Comparison of ENCODE assay signal across 8 cellular contexts in genomic region chr4:76950846-76951321, GRCh38. TPM values are rescaled to one million over a fixed set of nuclear protein-coding genes. Genes with fewer than 3 reads are reported as not detected.
DNase-seq lines count a peak whose midpoint lies in the region; ATAC-seq, FAIRE-seq and TF ChIP-seq lines count a peak whose summit lies in the region.

No MANE protein-coding gene starts in this region.

- TF ChIP-seq CTCF in CD14-positive monocyte (IDR thresholded peaks at IDR 0.05) (no peak), transverse colon (IDR thresholded peaks at IDR 0.05) (no peak)

- H3K9me3 Mint-ChIP-seq in CD14-positive monocyte (no peaks in the 10 kb centered on the region), memory B cell (no peaks in the 10 kb centered on the region)

- H3K27ac Mint-ChIP-seq in CD14-positive monocyte (no peak overlapping the region), memory B cell (peak overlapping the region; percentile 24)

- no peaks in the 10 kb centered on the region for H3K27me3 ChIP-seq in transverse colon

- H3K4me1 Mint-ChIP-seq in CD14-positive monocyte (peaks cover 21% of the 10 kb centered on the region), memory B cell (peaks cover 18% of the 10 kb centered on the region)

- 2 to 8% methylated on average over 16 to 25 of the region's 25 CpGs for WGBS in transverse colon (ENCODE audit: low coverage in 1 of 2), 2 donors

- intact Hi-C loops in CD14-positive monocyte (cut with micrococcal nuclease): no loop called here
- intact Hi-C loops in transverse colon (cut with DNase I; ENCODE audit: low total_unique reads): loop anchor here (10.0 kb wide), 1 partner anchor 204 kb away; the partner anchor contains the start of gene CCNG2

- FAIRE-seq in H54 (lab: Jason Lieb, UNC): no peak

- peak overlapping the region; percentile 75 for H3K9ac ChIP-seq in SK-N-MC (ENCODE audit: insufficient read length)

- no peak for TF ChIP-seq EP300 in transverse colon (IDR thresholded peaks at IDR 0.05; ENCODE audit: low read depth)

- in situ Hi-C loops in transverse colon (cut with MboI; ENCODE audit: low pct_ligation_motif_present in 1 of 4, low pct_unique_long_range_greater_than_20kb in 1 of 4, low sequenced_read_pairs in 3 of 4): no loop called here

- TF ChIP-seq POLR2A in H54 (IDR thresholded peaks at IDR 0.05; ENCODE audit: low read depth, low read length): peak; percentile 21; the same call in 1 of the 2 replicates
- no peak for TF ChIP-seq POLR2A in transverse colon (IDR thresholded peaks at IDR 0.05)

- H3K9me3 ChIP-seq in SK-N-MC (ENCODE audit: low read depth, low read length) (no peaks in the 10 kb centered on the region), transverse colon (no peaks in the 10 kb centered on the region)

- DNase-seq in CD14-positive monocyte (ENCODE audit: low spot score) (no peak), H54 (ENCODE audit: insufficient read length, low spot score) (peak; percentile 15), SK-N-MC (ENCODE audit: low read depth, low spot score) (no peak), ecto neural progenitor cell (ENCODE audit: low spot score) (peak; percentile 63), memory B cell (ENCODE audit: low spot score in 2 of 2) (peak; percentile 1 to 12), transverse colon (peak; percentile 18)

- H3K36me3 Mint-ChIP-seq in CD14-positive monocyte (no peaks in the 10 kb centered on the region), memory B cell (no peaks in the 10 kb centered on the region)

- ATAC-seq in memory B cell (ENCODE audit: low read depth) (no peak), HG03457 (IDR thresholded peaks at IDR 0.05; ENCODE audit: unreplicated experiment) (no peak), GM21423 (IDR thresholded peaks at IDR 0.05; ENCODE audit: unreplicated experiment) (no peak)

- H3K4me1 ChIP-seq in transverse colon: peaks cover 8 to 51% (median 24%) of the 10 kb centered on the region in 4 donors

- H3K36me3 ChIP-seq in SK-N-MC (ENCODE audit: insufficient read depth, low read length) (no peaks in the 10 kb centered on the region), transverse colon (no peaks in the 10 kb centered on the region)

- peak overlapping the region; percentile 87 to 95 for H3K4me3 Mint-ChIP-seq in CD14-positive monocyte
- H3K4me3 Mint-ChIP-seq in memory B cell: peak overlapping the region; percentile 91

- H3K4me3 ChIP-seq in SK-N-MC (peak overlapping the region; percentile 86), transverse colon (peak overlapping the region; percentile 64 to 91 (median 71))

- no peak overlapping the region for H3K27ac ChIP-seq in SK-N-MC
- peak overlapping the region; percentile 90 to 97 (median 94) for H3K27ac ChIP-seq in transverse colon

- H3K27me3 Mint-ChIP-seq in CD14-positive monocyte (ENCODE audit: low read depth in 3 of 3) (peaks cover 13 to 40% (median 21%) of the 10 kb centered on the region in 3 donors), memory B cell (no peaks in the 10 kb centered on the region)

RNA-seq across cellular contexts. Expression of gene SEPTIN11, which starts 1.3 kb away (rescaled TPM):
- polyA plus RNA-seq in CD14-positive monocyte: 10 to 100 TPM in 1 of 2 donors, 1 to 10 TPM in 1; 8.8 to 14.8 TPM
- total RNA-seq in transverse colon: 100 to 1,000 TPM in 1 of 4 donors, 10 to 100 TPM in 3; 48.6 to 127 (median 78.8) TPM

RNA-seq across cellular contexts. Expression of gene SOWAHB, which starts 52.9 kb away (rescaled TPM):
- polyA plus RNA-seq in CD14-positive monocyte: not detected
- total RNA-seq in transverse colon: 10 to 100 TPM; 19.3 to 63.2 (median 33.1) TPM

Comparison
In these comparisons a context has a peak if more than half of its experiments do, and no peak if none do; other contexts are left out.
1. DNase-seq: peak in H54 (single experiment), ecto neural progenitor cell (single experiment), memory B cell (2 of 2) and transverse colon (single experiment); none in CD14-positive monocyte (single experiment) and SK-N-MC (single experiment).